ENCODE assay signal across 1 cellular context in the genomic region with DNA sequence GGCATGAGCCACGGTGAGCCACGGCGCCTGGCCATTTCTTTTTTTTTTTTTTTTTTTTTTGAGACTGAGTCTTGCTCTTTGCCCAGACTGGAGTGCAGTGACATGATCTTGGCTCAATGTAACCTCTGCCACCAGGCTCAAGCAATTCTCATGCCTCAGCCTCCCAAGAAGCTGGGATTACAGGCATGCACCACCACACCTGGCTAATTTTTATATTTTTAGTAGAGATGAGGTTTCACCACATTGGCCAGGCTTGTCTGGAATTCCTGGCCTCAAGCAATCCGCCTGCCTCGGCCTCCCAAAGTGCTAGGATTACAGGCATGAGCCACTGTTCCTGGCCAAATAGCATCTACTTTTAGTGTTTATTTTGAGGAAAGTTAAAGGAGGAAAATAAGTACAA. TPM values are rescaled to one million over a fixed set of nuclear protein-coding genes. Genes with fewer than 3 reads are reported as not detected.
"Had no signal": no experiment of that assay in that cellular context is flagged by ENCODE, and none has a peak within 500 bp of the region (broad histone marks: within the 10 kb centered on the region; RNA-seq: fewer than 3 reads in every experiment).

No MANE protein-coding gene starts in this region.

RNA-seq across cellular contexts. Expression of a gene that starts 25.3 kb away (rescaled TPM):
- polyA plus RNA-seq: IgD-negative memory B cell had no signal
